In the genomic region with DNA sequence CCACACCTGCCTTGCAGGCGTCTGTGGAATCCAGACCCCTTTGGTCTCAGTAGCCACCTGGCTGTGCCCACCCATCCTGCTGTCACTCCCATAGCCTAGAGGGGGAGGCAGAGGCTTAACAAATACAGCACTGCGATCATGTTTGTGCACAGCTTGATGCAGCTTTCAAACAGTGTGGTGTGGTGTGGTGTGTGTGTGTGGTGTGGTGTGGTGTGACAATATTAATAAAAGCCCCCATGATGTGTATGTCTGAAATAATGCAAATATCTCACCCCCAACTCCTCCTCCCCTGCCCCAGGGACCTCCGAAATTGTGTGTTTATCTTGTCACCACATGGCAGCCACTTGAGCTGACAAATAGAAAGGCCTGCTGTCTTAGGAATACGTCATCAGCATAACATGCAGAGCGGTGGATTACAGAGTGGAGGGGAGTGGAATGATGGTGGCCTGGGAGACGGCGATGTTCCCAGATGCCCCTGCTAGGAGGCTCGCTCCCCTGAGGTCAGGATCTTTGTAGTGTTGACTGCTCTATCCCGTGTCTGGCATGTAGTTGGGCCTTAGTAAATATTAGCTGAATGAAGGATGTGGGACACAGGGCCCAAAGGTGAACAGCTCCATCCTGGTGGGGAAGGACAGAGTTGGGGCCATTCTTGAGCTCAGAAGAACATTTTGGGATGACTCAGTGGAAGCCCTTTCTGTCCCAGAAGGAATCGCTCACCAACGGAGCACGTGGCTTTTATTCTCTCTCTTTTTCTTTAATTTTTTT, we compare ENCODE assay signal across 8 cellular contexts. TPM values are rescaled to one million over a fixed set of nuclear protein-coding genes. Genes with fewer than 3 reads are reported as not detected.
A peak's percentile ranks its signal among the peaks of the same experiment; 100 is the strongest.
DNase-seq lines count a peak whose midpoint lies in the region; ATAC-seq and TF ChIP-seq lines count a peak whose summit lies in the region.

No MANE protein-coding gene starts in this region.

- H3K4me1 ChIP-seq in fibroblast of lung (ENCODE audit: control insufficient read depth, extremely low read depth, insufficient read depth, low read length) (peaks cover 30% of the 10 kb centered on the region), osteoblast (ENCODE audit: insufficient read depth, low read length) (peaks cover 27% of the 10 kb centered on the region)

- peaks cover 30 to 42% (median 42%) of the 10 kb centered on the region in 3 donors for H3K4me1 Mint-ChIP-seq in IgD-negative memory B cell
- peaks cover 40% of the 10 kb centered on the region for H3K4me1 Mint-ChIP-seq in T-helper 17 cell

- H3K36me3 ChIP-seq in fibroblast of lung (ENCODE audit: control insufficient read depth, insufficient read depth, low read length) (peaks cover 7% of the 10 kb centered on the region), osteoblast (ENCODE audit: insufficient read depth, low read length) (peaks cover 3% of the 10 kb centered on the region)

- DNase-seq in Caki2 (ENCODE audit: low read depth) (peak; percentile 71), T-helper 17 cell (no peak), fibroblast of lung (ENCODE audit: low read depth in 2 of 2) (peak; percentile 76 to 80), osteoblast (ENCODE audit: insufficient read length, low spot score, missing footprints) (peak; percentile 96)

- H3K36me3 Mint-ChIP-seq in IgD-negative memory B cell, result peaks cover 2% of the 10 kb centered on the region
- H3K36me3 Mint-ChIP-seq in T-helper 17 cell (ENCODE audit: low read depth), result peaks cover 5% of the 10 kb centered on the region

- H3K9me3 ChIP-seq in T-helper 17 cell (ENCODE audit: control insufficient read depth, low read length, poor library complexity, severe bottlenecking), result no peaks in the 10 kb centered on the region
- no peaks in the 10 kb centered on the region for H3K9me3 ChIP-seq in fibroblast of lung (ENCODE audit: control insufficient read depth, insufficient read depth, low read depth, low read length)
- no peaks in the 10 kb centered on the region for H3K9me3 ChIP-seq in osteoblast (ENCODE audit: low read depth, low read length)

- H3K27me3 ChIP-seq in fibroblast of lung (ENCODE audit: control insufficient read depth, insufficient read depth, low read length) (no peaks in the 10 kb centered on the region), osteoblast (ENCODE audit: insufficient read depth, low read length) (no peaks in the 10 kb centered on the region)

- H3K4me3 ChIP-seq in fibroblast of lung (replicated peaks in 1 of 4; ENCODE audit: control extremely low read depth in 1 of 4, insufficient read depth in 1 of 4, low read depth in 3 of 4, low read length in 4 of 4), result peak overlapping the region in 1 of 4 experiments; percentile 22
- H3K4me3 ChIP-seq in osteoblast (ENCODE audit: insufficient read depth, low read length), result peak overlapping the region; percentile 40

- no peaks in the 10 kb centered on the region for H3K9me3 Mint-ChIP-seq in IgD-negative memory B cell

- H3K27me3 Mint-ChIP-seq in IgD-negative memory B cell (no peaks in the 10 kb centered on the region), T-helper 17 cell (no peaks in the 10 kb centered on the region)

- H3K27ac ChIP-seq in fibroblast of lung (ENCODE audit: insufficient read depth, low read length) (peak overlapping the region; percentile 89), osteoblast (ENCODE audit: low read depth, low read length) (peak overlapping the region; percentile 86)

- H3K4me3 Mint-ChIP-seq in IgD-negative memory B cell (peak overlapping the region in 3 of 4 donors; percentile 77 to 95 (median 87)), T-helper 17 cell (no peak overlapping the region)

- H3K79me2 ChIP-seq in fibroblast of lung (ENCODE audit: control insufficient read depth, insufficient read depth, low read length) (peaks cover 49% of the 10 kb centered on the region), osteoblast (ENCODE audit: insufficient read depth, low read length) (peaks cover 59% of the 10 kb centered on the region)

- in situ Hi-C loops in Caki2 (cut with HindIII; ENCODE audit: low pct_unique_long_range_greater_than_20kb, low sequenced_read_pairs), result no loop called here

- H3K27ac Mint-ChIP-seq in IgD-negative memory B cell (peak overlapping the region; percentile 91 to 94 (median 93)), T-helper 17 cell (peak overlapping the region; percentile 32)

- H4K20me1 ChIP-seq in fibroblast of lung (ENCODE audit: control insufficient read depth, extremely low read depth, insufficient read depth, low read length), result no peaks in the 10 kb centered on the region
- peaks cover 19% of the 10 kb centered on the region for H4K20me1 ChIP-seq in osteoblast (ENCODE audit: insufficient read depth, low read length)

- TF ChIP-seq CTCF in fibroblast of lung (conservative IDR thresholded peaks at IDR 0.05 in 1 of 2, IDR thresholded peaks at IDR 0.05 in 1 of 2; ENCODE audit: low read depth in 1 of 2, low read length in 2 of 2) (peak; percentile 58 to 60), osteoblast (IDR thresholded peaks at IDR 0.05; ENCODE audit: extremely low read depth, low read depth, low read length) (peak; percentile 60)

- peak overlapping the region; percentile 92 for H3K4me2 ChIP-seq in fibroblast of lung (ENCODE audit: extremely low read depth, insufficient read depth, low read length)
- peak overlapping the region; percentile 77 for H3K4me2 ChIP-seq in osteoblast (ENCODE audit: insufficient read depth, low read length)

- no peak overlapping the region for H3K9ac ChIP-seq in fibroblast of lung (ENCODE audit: insufficient read depth, low read length)

- ATAC-seq in T-helper 17 cell (no peak), HG03460 (IDR thresholded peaks at IDR 0.05; ENCODE audit: unreplicated experiment) (no peak), HG02981 (IDR thresholded peaks at IDR 0.05; ENCODE audit: unreplicated experiment) (no peak), GM18520 (IDR thresholded peaks at IDR 0.05; ENCODE audit: unreplicated experiment) (no peak)

- H2AFZ ChIP-seq in fibroblast of lung (ENCODE audit: low read length), result peak overlapping the region; percentile 48
- peak overlapping the region; percentile 82 for H2AFZ ChIP-seq in osteoblast (ENCODE audit: low read length)

RNA-seq across cellular contexts. Expression of a gene that starts 2.8 kb away (rescaled TPM):
- 51.9 and 75.8 TPM in 2 replicates for total RNA-seq in Caki2 (2014; rRNA removed; shearing (Covaris generic); ENCODE audit: low replicate concordance)
- polyA plus RNA-seq in IgD-negative memory B cell, result 2.4 TPM
- 1 to 10 TPM; 2.6 to 3.0 TPM for total RNA-seq in T-helper 17 cell
- total RNA-seq in fibroblast of lung, result 4.0 and 5.1 TPM in 2 replicates
- polyA plus RNA-seq in fibroblast of lung, result 7.9 and 14.7 TPM in 2 replicates
- 6.9 and 16.5 TPM in 2 replicates for polyA plus RNA-seq in fibroblast of lung (2012)
- 14.5 and 15.0 TPM in 2 replicates for polyA minus RNA-seq in fibroblast of lung (ENCODE audit: low replicate concordance)
- 5.0 and 5.8 TPM in 2 replicates for total RNA-seq in osteoblast

RNA-seq across cellular contexts. Expression of a gene that starts 14.1 kb away (rescaled TPM):
- total RNA-seq in Caki2 (2014; rRNA removed; shearing (Covaris generic); ENCODE audit: low replicate concordance), result 5,023 and 5,137 TPM in 2 replicates
- 314 TPM for polyA plus RNA-seq in IgD-negative memory B cell
- total RNA-seq in T-helper 17 cell, result 100 to 1,000 TPM; 152 to 154 TPM
- total RNA-seq in fibroblast of lung, result 6,362 and 11,230 TPM in 2 replicates
- polyA plus RNA-seq in fibroblast of lung, result 5,090 and 5,801 TPM in 2 replicates
- 11,602 and 14,894 TPM in 2 replicates for polyA plus RNA-seq in fibroblast of lung (2012)
- 14,591 and 18,200 TPM in 2 replicates for polyA minus RNA-seq in fibroblast of lung (ENCODE audit: low replicate concordance)
- total RNA-seq in osteoblast, result 3,004 and 3,217 TPM in 2 replicates

RNA-seq across cellular contexts. Expression of a gene that starts 21.9 kb away (rescaled TPM):
- 1.2 and 3.2 TPM in 2 replicates for total RNA-seq in Caki2 (2014; rRNA removed; shearing (Covaris generic); ENCODE audit: low replicate concordance)
- polyA plus RNA-seq in IgD-negative memory B cell (14.7 TPM), fibroblast of lung (2.9 and 5.5 TPM in 2 replicates)
- total RNA-seq in T-helper 17 cell (10 to 100 TPM; 79.7 to 97.5 TPM), fibroblast of lung (3.1 and 6.2 TPM in 2 replicates), osteoblast (4.1 and 4.7 TPM in 2 replicates)
- 7.7 and 15.2 TPM in 2 replicates for polyA plus RNA-seq in fibroblast of lung (2012)
- polyA minus RNA-seq in fibroblast of lung (ENCODE audit: low replicate concordance), result 15.3 and 34.4 TPM in 2 replicates

RNA-seq across cellular contexts. Expression of a gene that starts 24.8 kb away (rescaled TPM):
- total RNA-seq in Caki2 (2014; rRNA removed; shearing (Covaris generic); ENCODE audit: low replicate concordance), result 70.5 and 107 TPM in 2 replicates
- polyA plus RNA-seq in IgD-negative memory B cell (47.0 TPM), fibroblast of lung (12.8 and 26.1 TPM in 2 replicates)
- total RNA-seq in T-helper 17 cell (10 to 100 TPM; 26.2 to 34.8 TPM), fibroblast of lung (12.1 and 15.4 TPM in 2 replicates), osteoblast (8.8 and 9.0 TPM in 2 replicates)
- polyA plus RNA-seq in fibroblast of lung (2012), result 16.0 and 29.1 TPM in 2 replicates
- polyA minus RNA-seq in fibroblast of lung (ENCODE audit: low replicate concordance), result 5.0 and 6.3 TPM in 2 replicates

RNA-seq across cellular contexts. Expression of a gene that starts 35.5 kb away (rescaled TPM):
- total RNA-seq in Caki2 (2014; rRNA removed; shearing (Covaris generic); ENCODE audit: low replicate concordance), result 233 and 274 TPM in 2 replicates
- 16.1 TPM for polyA plus RNA-seq in IgD-negative memory B cell
- total RNA-seq in T-helper 17 cell, result 10 to 100 TPM; 14.3 to 18.8 TPM
- 105 and 131 TPM in 2 replicates for total RNA-seq in fibroblast of lung
- polyA plus RNA-seq in fibroblast of lung, result 32.9 and 35.4 TPM in 2 replicates
- 104 and 109 TPM in 2 replicates for polyA plus RNA-seq in fibroblast of lung (2012)
- 188 and 198 TPM in 2 replicates for polyA minus RNA-seq in fibroblast of lung (ENCODE audit: low replicate concordance)
- total RNA-seq in osteoblast, result 144 and 162 TPM in 2 replicates

Comparison
In these comparisons a context has a peak if more than half of its experiments do, and no peak if none do; other contexts are left out.
1. DNase-seq: peak in Caki2 (single experiment), fibroblast of lung (2 of 2) and osteoblast (single experiment); none in T-helper 17 cell (0 of 3).
2. RNA of a gene that starts 14.1 kb away (total RNA-seq): 6,362 to 11,230 TPM in fibroblast of lung, 5,023 to 5,137 TPM in Caki2 and 3,004 to 3,217 TPM in osteoblast; 152 to 154 TPM in T-helper 17 cell; every median in the first group is over 10 times any median in the second.
3. RNA of a gene that starts 21.9 kb away (total RNA-seq): 79.7 to 97.5 TPM in T-helper 17 cell; 4.1 to 4.7 TPM in osteoblast, 1.2 to 3.2 TPM in Caki2 and 3.1 to 6.2 TPM in fibroblast of lung; every median in the first group is over 10 times any median in the second.